Comparison of ENCODE assay signal across 11 cellular contexts in the genomic region with DNA sequence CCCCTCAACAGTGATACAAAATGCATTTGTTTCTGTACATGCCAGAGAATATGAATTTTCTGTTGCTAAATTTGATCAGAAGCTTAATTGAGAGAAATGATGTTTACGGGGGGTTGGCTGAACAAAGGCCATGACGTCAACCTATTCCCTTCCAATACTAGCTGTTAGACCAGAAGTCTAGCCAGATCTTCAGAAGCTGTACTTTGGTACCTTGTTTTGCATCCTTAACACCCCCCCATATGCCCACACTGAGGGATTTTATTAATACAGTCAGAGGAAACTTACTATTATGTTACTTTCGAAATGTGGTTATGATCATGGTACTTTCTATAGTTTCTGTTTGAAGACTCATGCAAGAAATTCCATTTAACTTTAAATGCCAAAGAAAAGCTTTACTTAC. TPM values are rescaled to one million over a fixed set of nuclear protein-coding genes. Genes with fewer than 3 reads are reported as not detected.
DNase-seq lines count a peak whose midpoint lies in the region; ATAC-seq and TF ChIP-seq lines count a peak whose summit lies in the region.
"Had no signal": no experiment of that assay in that cellular context is flagged by ENCODE, and none has a peak within 500 bp of the region (broad histone marks: within the 10 kb centered on the region; RNA-seq: fewer than 3 reads in every experiment).

No MANE protein-coding gene starts in this region.

- TF ChIP-seq POLR2A in breast epithelium (IDR thresholded peaks at IDR 0.05) = no peak

- no peak overlapping the region for H3K27ac Mint-ChIP-seq in neural crest cell (ENCODE audit: unreplicated experiment)

- no peaks in the 10 kb centered on the region for H3K9me3 ChIP-seq in breast epithelium

- H3K4me1 Mint-ChIP-seq in neural crest cell = peaks cover 17% of the 10 kb centered on the region

- no peaks in the 10 kb centered on the region for H3K9me3 Mint-ChIP-seq in neural crest cell

- DNase-seq in breast epithelium (ENCODE audit: low spot score in 2 of 2) = no peak
- no peak for DNase-seq in neural crest cell (ENCODE audit: low read depth, low spot score)
- DNase-seq in OCI-M2 (lab: John Stamatoyannopoulos, UW; ENCODE audit: unreplicated experiment) = no peak
- DNase-seq in nucleus accumbens (lab: John Stamatoyannopoulos, UW) = no peak
- DNase-seq: DMS153, NCI-H510A had no signal

- TF ChIP-seq CTCF in breast epithelium (IDR thresholded peaks at IDR 0.05) (no peak), neural crest cell (conservative IDR thresholded peaks at IDR 0.05) (no peak)

- H3K4me3 ChIP-seq in GM08714 (ENCODE audit: low read length) = peak overlapping the region; percentile 56; the same call in 1 of the 2 replicates
- H3K4me3 ChIP-seq in breast epithelium = peak overlapping the region in 2 of 3 donors; percentile 14 to 88

- H3K4me3 Mint-ChIP-seq in neural crest cell = peak overlapping the region; percentile 52

- ATAC-seq in HG03196 (IDR thresholded peaks at IDR 0.05; ENCODE audit: unreplicated experiment) (peak; percentile 25), GM18909 (IDR thresholded peaks at IDR 0.05; ENCODE audit: poor library complexity, unreplicated experiment) (no peak), HG02870 (IDR thresholded peaks at IDR 0.05; ENCODE audit: unreplicated experiment) (no peak)

- intact Hi-C loops in breast epithelium (cut with DNase I; ENCODE audit: low total_unique reads) = no loop called here

- no peaks in the 10 kb centered on the region for H3K36me3 ChIP-seq in breast epithelium

- peaks cover 15% of the 10 kb centered on the region for H3K27me3 Mint-ChIP-seq in neural crest cell (ENCODE audit: low read depth)

- no peaks in the 10 kb centered on the region for H3K36me3 Mint-ChIP-seq in neural crest cell (ENCODE audit: low read depth)

- peaks cover 6% of the 10 kb centered on the region in 2 donors for H3K4me1 ChIP-seq in breast epithelium

- H3K27me3 ChIP-seq in breast epithelium = no peaks in the 10 kb centered on the region

- peak overlapping the region; percentile 69 to 98 for H3K27ac ChIP-seq in breast epithelium
- H3K27ac ChIP-seq: KMS-11 had no signal

RNA-seq across cellular contexts. Expression of a gene that starts 3.1 kb away (rescaled TPM):
- total RNA-seq in breast epithelium (10 to 100 TPM; 62.6 to 94.7 (median 82.4) TPM), neural crest cell (11.0 and 11.2 TPM in 2 replicates)

RNA-seq across cellular contexts. Expression of a gene that starts 44.4 kb away (rescaled TPM):
- 1 to 10 TPM; 2.3 to 8.2 (median 2.4) TPM for total RNA-seq in breast epithelium
- total RNA-seq in neural crest cell = 10.8 and 11.6 TPM in 2 replicates
